ENCODE assay signal across 1 cellular context in genomic region chr3:183099026-183099837, GRCh38.
TF ChIP-seq lines count a peak whose summit lies in the region.

Gene MCCC1 (minus strand): TSS chr3:183099496. CDS start chr3:183099440, 56 bp downstream.

TF ChIP-seq in K562, 482 proteins besides CTCF, POLR2A, EP300 and RAD21 (continued from another document and continues in another):
- TF ChIP-seq ATF3 (IDR thresholded peaks at IDR 0.05) (peak; percentile 54), ATF3 (CRISPR knock-in tag; conservative IDR thresholded peaks at IDR 0.05) (0 out of 2 replicates have a peak, but pooled peaks have one; percentile 46), ELF4 (CRISPR knock-in tag; IDR thresholded peaks at IDR 0.05) (no peak), HDAC6 (IDR thresholded peaks at IDR 0.05; ENCODE audit: low read depth, low read length) (no peak), RBM14 (IDR thresholded peaks at IDR 0.05; ENCODE audit: borderline replicate concordance, insufficient read depth, low read depth, low read length) (no peak), PHB (CRISPR knock-in tag; IDR thresholded peaks at IDR 0.05) (no peak), SAP30 (IDR thresholded peaks at IDR 0.05; ENCODE audit: borderline replicate concordance, insufficient read depth, low read depth, low read length, poor library complexity, severe bottlenecking) (peak; percentile 82), ZNF586 (CRISPR knock-in tag; conservative IDR thresholded peaks at IDR 0.05) (no peak), PTBP1 (IDR thresholded peaks at IDR 0.05; ENCODE audit: low read depth, low read length) (no peak), CXXC5 (CRISPR knock-in tag; IDR thresholded peaks at IDR 0.05) (peak; percentile 87), BHLHE40 (IDR thresholded peaks at IDR 0.05; ENCODE audit: low read length) (peak; percentile 75), GMEB1 (CRISPR knock-in tag; IDR thresholded peaks at IDR 0.05) (no peak), UBTF (IDR thresholded peaks at IDR 0.05; ENCODE audit: borderline replicate concordance in 1 of 2, low read depth in 2 of 2, low read length in 2 of 2) (0 out of 4 replicates have a peak, but pooled peaks have one; percentile 38 to 43), RBFOX2 (IDR thresholded peaks at IDR 0.05; ENCODE audit: low read depth, low read length) (peak; percentile 93), TCFL5 (CRISPR knock-in tag; conservative IDR thresholded peaks at IDR 0.05) (no peak), SNAPC5 (CRISPR knock-in tag; IDR thresholded peaks at IDR 0.05) (no peak), KDM4B (IDR thresholded peaks at IDR 0.05; ENCODE audit: borderline replicate concordance in 2 of 2, low read depth in 1 of 2) (no peak; a peak in 1 of 4 replicates), PHF20 (IDR thresholded peaks at IDR 0.05; ENCODE audit: partially characterized antibody) (peak; percentile 82), DMBX1 (CRISPR knock-in tag; IDR thresholded peaks at IDR 0.05; ENCODE audit: borderline replicate concordance) (no peak), ZNF778 (CRISPR knock-in tag; IDR thresholded peaks at IDR 0.05) (no peak), FIP1L1 (IDR thresholded peaks at IDR 0.05; ENCODE audit: low read depth, low read length, poor library complexity, severe bottlenecking) (peak; percentile 40), ELK1 (CRISPR knock-in tag; IDR thresholded peaks at IDR 0.05) (no peak), ADNP (tag; IDR thresholded peaks at IDR 0.05) (no peak), CAMTA2 (CRISPR knock-in tag; conservative IDR thresholded peaks at IDR 0.05) (no peak), RUNX1 (IDR thresholded peaks at IDR 0.05; ENCODE audit: low read depth) (no peak), POLR2H (tag; IDR thresholded peaks at IDR 0.05; ENCODE audit: low read depth) (no peak), MLX (CRISPR knock-in tag; conservative IDR thresholded peaks at IDR 0.05) (0 out of 4 replicates have a peak, but pooled peaks of 1 of the 2 experiments have one; percentile 7), HNRNPH1 (optimal IDR thresholded peaks at IDR 0.05; ENCODE audit: low read depth, low read length) (no peak), CTBP1 (IDR thresholded peaks at IDR 0.05; ENCODE audit: borderline replicate concordance) (peak; percentile 93), NR4A1 (CRISPR knock-in tag; IDR thresholded peaks at IDR 0.05) (no peak), NR4A1 (tag; IDR thresholded peaks at IDR 0.05) (no peak), ZNF584 (CRISPR knock-in tag; IDR thresholded peaks at IDR 0.05; ENCODE audit: low read depth) (no peak), ILF3 (IDR thresholded peaks at IDR 0.05; ENCODE audit: borderline replicate concordance) (no peak), HDGF (IDR thresholded peaks at IDR 0.05) (no peak), CREM (IDR thresholded peaks at IDR 0.05; ENCODE audit: low read depth) (peak; percentile 73), STAT5B (CRISPR knock-in tag; IDR thresholded peaks at IDR 0.05) (no peak), SLC30A9 (CRISPR knock-in tag; IDR thresholded peaks at IDR 0.05) (no peak), ESRRB (CRISPR knock-in tag; IDR thresholded peaks at IDR 0.05; ENCODE audit: borderline replicate concordance) (no peak), ZNF175 (CRISPR knock-in tag; IDR thresholded peaks at IDR 0.05; ENCODE audit: low read depth) (no peak), DEAF1 (CRISPR knock-in tag; IDR thresholded peaks at IDR 0.05) (no peak), ZNF780A (CRISPR knock-in tag; IDR thresholded peaks at IDR 0.05) (no peak), HBP1 (CRISPR knock-in tag; IDR thresholded peaks at IDR 0.05) (no peak), CHD7 (IDR thresholded peaks at IDR 0.05; ENCODE audit: low read depth, low read length) (no peak), ELF1 (tag; IDR thresholded peaks at IDR 0.05) (peak; percentile 49), HNRNPL (IDR thresholded peaks at IDR 0.05; ENCODE audit: low read depth, low read length) (no peak)
